Comparison of ENCODE assay signal across 8 cellular contexts in the genomic region with DNA sequence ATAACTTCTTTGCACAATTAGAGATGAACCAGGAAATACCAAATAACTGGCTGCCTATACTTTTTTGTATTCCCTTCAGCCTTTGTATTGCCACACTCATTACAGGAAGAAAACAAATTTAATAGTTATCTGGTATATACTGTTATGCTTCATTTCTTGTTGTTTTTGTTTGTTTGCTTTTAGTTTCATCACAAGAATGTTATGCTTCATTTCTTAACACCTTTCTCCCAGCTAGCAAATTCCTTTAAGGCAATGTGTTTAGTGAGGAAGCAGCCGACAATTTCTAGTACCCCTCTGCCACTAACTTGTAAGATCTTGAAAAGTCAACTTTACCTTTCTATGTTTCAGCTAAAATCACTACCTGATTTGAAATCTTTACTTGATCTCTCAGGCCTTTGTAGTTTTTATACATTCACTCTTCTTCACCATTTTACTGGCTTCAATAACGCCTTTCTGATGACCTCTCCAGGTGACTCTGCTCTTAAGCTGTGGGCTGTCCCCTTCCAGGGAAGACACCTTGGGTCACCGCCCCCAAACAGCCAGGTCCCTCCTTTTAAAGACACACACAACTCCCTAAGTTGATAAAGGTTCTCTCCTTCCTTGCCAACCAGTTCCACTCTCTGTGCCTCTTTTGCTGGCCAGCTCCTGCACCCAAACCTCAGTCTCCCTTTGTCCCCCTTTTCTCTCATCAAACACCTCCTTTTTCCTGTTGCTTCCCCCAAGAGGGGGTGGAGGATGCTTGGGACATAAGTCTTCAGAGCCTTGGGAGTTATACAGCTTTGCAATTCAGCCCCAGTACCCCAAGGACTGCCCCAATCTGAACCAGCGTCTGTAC. TPM values are rescaled to one million over a fixed set of nuclear protein-coding genes. Genes with fewer than 3 reads are reported as not detected.
A peak's percentile ranks its signal among the peaks of the same experiment; 100 is the strongest.
DNase-seq lines count a peak whose midpoint lies in the region; ATAC-seq and TF ChIP-seq lines count a peak whose summit lies in the region.

No MANE protein-coding gene starts in this region.

- H3K27me3 ChIP-seq in GM23338 (ENCODE audit: insufficient read depth), result no peaks in the 10 kb centered on the region
- H3K27me3 ChIP-seq in SU-DHL-6 (ENCODE audit: low read length), result no peaks in the 10 kb centered on the region
- H3K27me3 ChIP-seq in aorta (ENCODE audit: control insufficient read depth in 1 of 2, insufficient read depth in 2 of 2, low read length in 1 of 2), result no peaks in the 10 kb centered on the region

- peak overlapping the region; percentile 65 for H3K9ac ChIP-seq in SU-DHL-6 (ENCODE audit: low read length)

- WGBS in aorta, 2 donors, result 7% methylated on average over 4 of the region's 4 CpGs

- H4K20me1 ChIP-seq in GM23338 (replicated peaks; ENCODE audit: insufficient read depth) (no peaks in the 10 kb centered on the region), SU-DHL-6 (ENCODE audit: low read depth, low read length) (peaks cover 5% of the 10 kb centered on the region; the same call in 1 of the 2 replicates)

- peaks cover 31% of the 10 kb centered on the region for H3K36me3 Mint-ChIP-seq in Calu3 (ENCODE audit: insufficient read depth, unreplicated experiment)
- H3K36me3 Mint-ChIP-seq in GM23338 (ENCODE audit: low read depth), result peaks cover 2% of the 10 kb centered on the region; the same call in 2 of the 3 replicates

- H3K4me3 ChIP-seq in GM23338, result peak overlapping the region; percentile 71
- H3K4me3 ChIP-seq in SU-DHL-6 (ENCODE audit: insufficient read depth, low read length, poor library complexity, severe bottlenecking), result peak overlapping the region; percentile 56
- peak overlapping the region; percentile 99 to 100 for H3K4me3 ChIP-seq in aorta (ENCODE audit: low read length in 2 of 2)

- H3K9me2 ChIP-seq in GM23338 (ENCODE audit: insufficient read depth), result no peaks in the 10 kb centered on the region
- H3K9me2 ChIP-seq in SU-DHL-6 (replicated peaks; ENCODE audit: insufficient read depth, low read length), result no peaks in the 10 kb centered on the region

- peak overlapping the region; percentile 87 for H2AFZ ChIP-seq in GM23338
- no peak overlapping the region for H2AFZ ChIP-seq in SU-DHL-6 (ENCODE audit: low read depth, low read length, severe bottlenecking)

- H3K27me3 Mint-ChIP-seq in Calu3 (ENCODE audit: unreplicated experiment) (peaks cover 9% of the 10 kb centered on the region), GM23338 (ENCODE audit: insufficient read depth, low read depth, poor library complexity) (peaks cover 9% of the 10 kb centered on the region)

- H3F3A ChIP-seq in GM23338 (replicated peaks; ENCODE audit: low read depth), result no peaks in the 10 kb centered on the region; the same call in 1 of the 2 replicates
- H3F3A ChIP-seq in SU-DHL-6 (ENCODE audit: insufficient read depth), result no peaks in the 10 kb centered on the region; the same call in 1 of the 2 replicates

- H3K27ac Mint-ChIP-seq in Calu3 (ENCODE audit: unreplicated experiment) (peak overlapping the region; percentile 83), GM23338 (peak overlapping the region; percentile 83)

- peak overlapping the region; percentile 93 for H3K4me3 Mint-ChIP-seq in Calu3 (ENCODE audit: low read depth, unreplicated experiment)
- H3K4me3 Mint-ChIP-seq in GM23338, result peak overlapping the region; percentile 91

- H3K4me1 ChIP-seq in GM23338 (ENCODE audit: insufficient read depth) (peaks cover 11% of the 10 kb centered on the region; the same call in 1 of the 2 replicates), aorta (ENCODE audit: control insufficient read depth in 1 of 2, insufficient read depth in 2 of 2, low read length in 2 of 2) (peaks cover 0 to 3% of the 10 kb centered on the region in 2 donors)

- H3K27ac ChIP-seq in GM23338 (ENCODE audit: low read depth), result no peak overlapping the region
- peak overlapping the region; percentile 66 for H3K27ac ChIP-seq in SU-DHL-6 (ENCODE audit: low read depth, low read length)
- H3K27ac ChIP-seq in aorta (ENCODE audit: low read depth in 1 of 2, low read length in 2 of 2), result peak overlapping the region in 1 of 2 donors; percentile 28

- H3K9me3 Mint-ChIP-seq in Calu3 (ENCODE audit: low read depth, unreplicated experiment) (no peaks in the 10 kb centered on the region), GM23338 (peaks cover 2% of the 10 kb centered on the region; the same call in 2 of the 3 replicates)

- DNase-seq in Calu3, result peak; percentile 87
- peak; percentile 85 for DNase-seq in GM23338 (ENCODE audit: low spot score)
- DNase-seq in MV-4-11 (lab: John Stamatoyannopoulos, UW), result peak; percentile 53
- DNase-seq in activated naive CD8-positive, alpha-beta T cell treated with anti-CD3 and anti-CD28 coated beads, Interleukin-2, amount 50 U/mL, for 16 hours (ENCODE audit: low read depth, low spot score), result peak; percentile 42
- peak; percentile 54 for DNase-seq in left ventricle myocardium superior
- DNase-seq in renal cortical epithelial cell (ENCODE audit: low read depth), result peak; percentile 80
- DNase-seq in aorta, result no peak

- intact Hi-C loops in Calu3 (cut with micrococcal nuclease; ENCODE audit: unreplicated experiment) (no loop called here), left ventricle myocardium superior (cut with micrococcal nuclease) (no loop called here), aorta (cut with DNase I) (loop anchor here in 1 of 2 donors (10.0 kb wide), 1 partner anchor 381 kb away; no protein-coding TSS in a partner anchor)

- peaks cover 35% of the 10 kb centered on the region for H3K79me2 ChIP-seq in GM23338 (replicated peaks; ENCODE audit: insufficient read depth)
- peaks cover 55% of the 10 kb centered on the region for H3K79me2 ChIP-seq in SU-DHL-6 (ENCODE audit: insufficient read depth, low read length)

- H3K4me1 Mint-ChIP-seq in Calu3 (ENCODE audit: low read depth, unreplicated experiment) (peaks cover 44% of the 10 kb centered on the region), GM23338 (peaks cover 11% of the 10 kb centered on the region)

- H3K4me2 ChIP-seq in GM23338 (peak overlapping the region; percentile 91), SU-DHL-6 (ENCODE audit: low read depth, low read length, poor library complexity, severe bottlenecking) (peak overlapping the region; percentile 99)

- no peaks in the 10 kb centered on the region for H3K36me3 ChIP-seq in GM23338 (ENCODE audit: insufficient read depth)
- H3K36me3 ChIP-seq in SU-DHL-6 (ENCODE audit: low read length), result no peaks in the 10 kb centered on the region
- H3K36me3 ChIP-seq in aorta (ENCODE audit: control insufficient read depth in 1 of 2, insufficient read depth in 2 of 2, low read length in 1 of 2), result no peaks in the 10 kb centered on the region

- BruUV-seq in Calu3 (replicated peaks; lab: Mats Ljungman, UMichigan), result no TSS peak

- TF ChIP-seq CTCF in Calu3 (IDR thresholded peaks at IDR 0.05; ENCODE audit: unreplicated experiment) (no peak), GM23338 (conservative IDR thresholded peaks at IDR 0.05; ENCODE audit: low read depth in 2 of 2) (no peak), SU-DHL-6 (IDR thresholded peaks at IDR 0.05; ENCODE audit: insufficient read depth, low read length, poor library complexity, severe bottlenecking) (no peak)

- H3K9me3 ChIP-seq in SU-DHL-6 (ENCODE audit: insufficient read depth, low read length), result no peaks in the 10 kb centered on the region
- no peaks in the 10 kb centered on the region for H3K9me3 ChIP-seq in aorta (ENCODE audit: control insufficient read depth, low read length)

- CTCF ChIA-PET in Calu3 (lab: Charles Lee), result interaction anchor here (0.7 kb wide), 1 partner anchor 52 kb away, joined by 4 read pairs; a partner anchor contains a TSS

- ATAC-seq in GM23338, result peak; percentile 80
- ATAC-seq in left ventricle myocardium superior, result peak; percentile 68
- peak; percentile 5 for ATAC-seq in aorta (ENCODE audit: low FRiP score)

TF ChIP-seq in GM23338, 12 proteins besides CTCF, POLR2A, EP300 and RAD21 (continues in another document):
- no peak for TF ChIP-seq JUNB (IDR thresholded peaks at IDR 0.05; ENCODE audit: unreplicated experiment)

RNA-seq across cellular contexts. Expression of a gene that starts 1.2 kb away (rescaled TPM):
- 42.8 and 44.7 TPM in 2 replicates for total RNA-seq in Calu3 (2022)
- 10.6 and 10.8 TPM in 2 replicates for total RNA-seq in GM23338 (2014; rRNA removed; shearing (Covaris generic))
- polyA plus RNA-seq in GM23338 (2016; fragmentation: Nextera tagmentation; extraction: Ambion mirVana), result 15.9 and 17.4 TPM in 2 replicates
- total RNA-seq in left ventricle myocardium superior, result 17.1 TPM
- 3.8 and 10.9 TPM in 2 replicates for total RNA-seq in renal cortical epithelial cell
- total RNA-seq in aorta, result 10 to 100 TPM; 21.3 to 28.1 TPM
- polyA plus RNA-seq in aorta, result 10 to 100 TPM; 10.2 to 13.4 TPM

RNA-seq across cellular contexts. Expression of a gene that starts 48.4 kb away (rescaled TPM):
- 13.5 and 16.2 TPM in 2 replicates for total RNA-seq in Calu3 (2022)
- total RNA-seq in GM23338 (2014; rRNA removed; shearing (Covaris generic)), result 23.6 and 24.9 TPM in 2 replicates
- 19.0 and 24.6 TPM in 2 replicates for polyA plus RNA-seq in GM23338 (2016; fragmentation: Nextera tagmentation; extraction: Ambion mirVana)
- total RNA-seq in left ventricle myocardium superior, result 22.0 TPM
- total RNA-seq in renal cortical epithelial cell, result 4.3 and 16.9 TPM in 2 replicates
- total RNA-seq in aorta, result 10 to 100 TPM; 22.3 to 27.1 TPM
- polyA plus RNA-seq in aorta, result 10 to 100 TPM in 1 of 2 donors, 1 to 10 TPM in 1; 7.5 to 41.3 TPM

RNA-seq across cellular contexts. Expression of a gene that starts 52.2 kb away (rescaled TPM):
- 34.9 and 35.3 TPM in 2 replicates for total RNA-seq in Calu3 (2022)
- 43.4 and 49.3 TPM in 2 replicates for total RNA-seq in GM23338 (2014; rRNA removed; shearing (Covaris generic))
- 26.1 and 26.8 TPM in 2 replicates for polyA plus RNA-seq in GM23338 (2016; fragmentation: Nextera tagmentation; extraction: Ambion mirVana)
- 156 TPM for total RNA-seq in left ventricle myocardium superior
- 38.2 and 45.9 TPM in 2 replicates for total RNA-seq in renal cortical epithelial cell
- total RNA-seq in aorta, result 10 to 100 TPM; 64.8 to 87.4 TPM
- 10 to 100 TPM; 59.4 to 99.0 TPM for polyA plus RNA-seq in aorta

Comparison
In these comparisons a context has a peak if more than half of its experiments do, and no peak if none do; other contexts are left out.
1. DNase-seq: peak in Calu3 (single experiment), GM23338 (single experiment), MV-4-11 (single experiment), activated naive CD8-positive, alpha-beta T cell treated with anti-CD3 and anti-CD28 coated beads, Interleukin-2, amount 50 U/mL, for 16 hours (single experiment), left ventricle myocardium superior (single experiment) and renal cortical epithelial cell (single experiment); none in aorta (0 of 2).
2. ATAC-seq: peak in every context shown above with its lines; median percentile 80 in GM23338; 68 in left ventricle myocardium superior; 5 in aorta.
3. Peak in every context shown above with its lines, with median percentiles within 50 percentile points of each other: H3K4me3 ChIP-seq.